Comparison of ENCODE assay signal across 2 cellular contexts in the genomic region with DNA sequence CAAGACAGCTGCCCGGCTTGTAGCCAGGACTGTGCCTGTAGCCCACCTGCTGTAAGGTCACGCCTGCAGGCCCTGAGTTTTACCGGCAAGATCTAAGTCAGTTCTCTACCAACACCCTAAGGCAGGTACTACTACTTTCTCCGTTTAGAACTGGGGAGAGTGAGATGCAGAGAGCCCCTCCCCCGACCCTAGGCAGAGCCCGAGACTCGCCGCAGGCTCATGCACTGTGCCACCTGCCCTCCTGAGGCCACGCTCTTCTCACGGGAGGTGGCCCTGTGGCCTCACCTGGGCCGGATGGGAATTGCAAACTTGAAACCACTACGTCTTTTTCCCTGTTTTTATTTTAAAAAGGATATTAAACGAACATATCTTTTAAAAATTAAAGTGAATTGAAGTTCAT.
TF ChIP-seq lines count a peak whose summit lies in the region.

No MANE protein-coding gene starts in this region.

TF ChIP-seq in WTC11, 78 proteins besides CTCF, POLR2A, EP300 and RAD21 (continued from another document):
- TF ChIP-seq, protein P1, sequence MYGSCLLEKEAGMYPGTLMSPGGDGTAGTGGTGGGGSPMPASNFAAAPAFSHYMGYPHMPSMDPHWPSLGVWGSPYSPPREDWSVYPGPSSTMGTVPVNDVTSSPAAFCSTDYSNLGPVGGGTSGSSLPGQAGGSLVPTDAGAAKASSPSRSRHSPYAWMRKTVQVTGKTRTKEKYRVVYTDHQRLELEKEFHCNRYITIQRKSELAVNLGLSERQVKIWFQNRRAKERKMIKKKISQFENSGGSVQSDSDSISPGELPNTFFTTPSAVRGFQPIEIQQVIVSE (CRISPR knock-in tag; IDR thresholded peaks at IDR 0.05; ENCODE audit: borderline replicate concordance): no peak
- TF ChIP-seq, protein P2, sequence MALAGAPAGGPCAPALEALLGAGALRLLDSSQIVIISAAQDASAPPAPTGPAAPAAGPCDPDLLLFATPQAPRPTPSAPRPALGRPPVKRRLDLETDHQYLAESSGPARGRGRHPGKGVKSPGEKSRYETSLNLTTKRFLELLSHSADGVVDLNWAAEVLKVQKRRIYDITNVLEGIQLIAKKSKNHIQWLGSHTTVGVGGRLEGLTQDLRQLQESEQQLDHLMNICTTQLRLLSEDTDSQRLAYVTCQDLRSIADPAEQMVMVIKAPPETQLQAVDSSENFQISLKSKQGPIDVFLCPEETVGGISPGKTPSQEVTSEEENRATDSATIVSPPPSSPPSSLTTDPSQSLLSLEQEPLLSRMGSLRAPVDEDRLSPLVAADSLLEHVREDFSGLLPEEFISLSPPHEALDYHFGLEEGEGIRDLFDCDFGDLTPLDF (CRISPR knock-in tag; IDR thresholded peaks at IDR 0.05): no peak
- no peak for TF ChIP-seq ZNF219 (CRISPR knock-in tag; IDR thresholded peaks at IDR 0.05; ENCODE audit: borderline replicate concordance)

TF ChIP-seq in liver, 16 proteins besides CTCF, POLR2A, EP300 and RAD21 (continued from another document):
- TF ChIP-seq, protein P3, sequence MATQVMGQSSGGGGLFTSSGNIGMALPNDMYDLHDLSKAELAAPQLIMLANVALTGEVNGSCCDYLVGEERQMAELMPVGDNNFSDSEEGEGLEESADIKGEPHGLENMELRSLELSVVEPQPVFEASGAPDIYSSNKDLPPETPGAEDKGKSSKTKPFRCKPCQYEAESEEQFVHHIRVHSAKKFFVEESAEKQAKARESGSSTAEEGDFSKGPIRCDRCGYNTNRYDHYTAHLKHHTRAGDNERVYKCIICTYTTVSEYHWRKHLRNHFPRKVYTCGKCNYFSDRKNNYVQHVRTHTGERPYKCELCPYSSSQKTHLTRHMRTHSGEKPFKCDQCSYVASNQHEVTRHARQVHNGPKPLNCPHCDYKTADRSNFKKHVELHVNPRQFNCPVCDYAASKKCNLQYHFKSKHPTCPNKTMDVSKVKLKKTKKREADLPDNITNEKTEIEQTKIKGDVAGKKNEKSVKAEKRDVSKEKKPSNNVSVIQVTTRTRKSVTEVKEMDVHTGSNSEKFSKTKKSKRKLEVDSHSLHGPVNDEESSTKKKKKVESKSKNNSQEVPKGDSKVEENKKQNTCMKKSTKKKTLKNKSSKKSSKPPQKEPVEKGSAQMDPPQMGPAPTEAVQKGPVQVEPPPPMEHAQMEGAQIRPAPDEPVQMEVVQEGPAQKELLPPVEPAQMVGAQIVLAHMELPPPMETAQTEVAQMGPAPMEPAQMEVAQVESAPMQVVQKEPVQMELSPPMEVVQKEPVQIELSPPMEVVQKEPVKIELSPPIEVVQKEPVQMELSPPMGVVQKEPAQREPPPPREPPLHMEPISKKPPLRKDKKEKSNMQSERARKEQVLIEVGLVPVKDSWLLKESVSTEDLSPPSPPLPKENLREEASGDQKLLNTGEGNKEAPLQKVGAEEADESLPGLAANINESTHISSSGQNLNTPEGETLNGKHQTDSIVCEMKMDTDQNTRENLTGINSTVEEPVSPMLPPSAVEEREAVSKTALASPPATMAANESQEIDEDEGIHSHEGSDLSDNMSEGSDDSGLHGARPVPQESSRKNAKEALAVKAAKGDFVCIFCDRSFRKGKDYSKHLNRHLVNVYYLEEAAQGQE (IDR thresholded peaks at IDR 0.05): no peak
- TF ChIP-seq, protein P4, sequence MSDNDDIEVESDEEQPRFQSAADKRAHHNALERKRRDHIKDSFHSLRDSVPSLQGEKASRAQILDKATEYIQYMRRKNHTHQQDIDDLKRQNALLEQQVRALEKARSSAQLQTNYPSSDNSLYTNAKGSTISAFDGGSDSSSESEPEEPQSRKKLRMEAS (IDR thresholded peaks at IDR 0.05): no peak
- TF ChIP-seq, protein P5, sequence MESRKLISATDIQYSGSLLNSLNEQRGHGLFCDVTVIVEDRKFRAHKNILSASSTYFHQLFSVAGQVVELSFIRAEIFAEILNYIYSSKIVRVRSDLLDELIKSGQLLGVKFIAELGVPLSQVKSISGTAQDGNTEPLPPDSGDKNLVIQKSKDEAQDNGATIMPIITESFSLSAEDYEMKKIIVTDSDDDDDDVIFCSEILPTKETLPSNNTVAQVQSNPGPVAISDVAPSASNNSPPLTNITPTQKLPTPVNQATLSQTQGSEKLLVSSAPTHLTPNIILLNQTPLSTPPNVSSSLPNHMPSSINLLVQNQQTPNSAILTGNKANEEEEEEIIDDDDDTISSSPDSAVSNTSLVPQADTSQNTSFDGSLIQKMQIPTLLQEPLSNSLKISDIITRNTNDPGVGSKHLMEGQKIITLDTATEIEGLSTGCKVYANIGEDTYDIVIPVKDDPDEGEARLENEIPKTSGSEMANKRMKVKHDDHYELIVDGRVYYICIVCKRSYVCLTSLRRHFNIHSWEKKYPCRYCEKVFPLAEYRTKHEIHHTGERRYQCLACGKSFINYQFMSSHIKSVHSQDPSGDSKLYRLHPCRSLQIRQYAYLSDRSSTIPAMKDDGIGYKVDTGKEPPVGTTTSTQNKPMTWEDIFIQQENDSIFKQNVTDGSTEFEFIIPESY (IDR thresholded peaks at IDR 0.05): no peak
- TF ChIP-seq FOXA2 (IDR thresholded peaks at IDR 0.05): no peak
- TF ChIP-seq YY1 (IDR thresholded peaks at IDR 0.05): no peak
- TF ChIP-seq JUND (IDR thresholded peaks at IDR 0.05): no peak
- no peak for TF ChIP-seq RXRA (IDR thresholded peaks at IDR 0.05)
- TF ChIP-seq HNF4G (IDR thresholded peaks at IDR 0.05): no peak
- TF ChIP-seq, protein P6, sequence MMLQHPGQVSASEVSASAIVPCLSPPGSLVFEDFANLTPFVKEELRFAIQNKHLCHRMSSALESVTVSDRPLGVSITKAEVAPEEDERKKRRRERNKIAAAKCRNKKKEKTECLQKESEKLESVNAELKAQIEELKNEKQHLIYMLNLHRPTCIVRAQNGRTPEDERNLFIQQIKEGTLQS (IDR thresholded peaks at IDR 0.05): no peak
- no peak for TF ChIP-seq TAF1 (conservative IDR thresholded peaks at IDR 0.05)
- no peak for TF ChIP-seq FOXA1 (IDR thresholded peaks at IDR 0.05)
- no peak for TF ChIP-seq SP1 (IDR thresholded peaks at IDR 0.05)
